Comparison of ENCODE assay signal across 8 cellular contexts in the genomic region with DNA sequence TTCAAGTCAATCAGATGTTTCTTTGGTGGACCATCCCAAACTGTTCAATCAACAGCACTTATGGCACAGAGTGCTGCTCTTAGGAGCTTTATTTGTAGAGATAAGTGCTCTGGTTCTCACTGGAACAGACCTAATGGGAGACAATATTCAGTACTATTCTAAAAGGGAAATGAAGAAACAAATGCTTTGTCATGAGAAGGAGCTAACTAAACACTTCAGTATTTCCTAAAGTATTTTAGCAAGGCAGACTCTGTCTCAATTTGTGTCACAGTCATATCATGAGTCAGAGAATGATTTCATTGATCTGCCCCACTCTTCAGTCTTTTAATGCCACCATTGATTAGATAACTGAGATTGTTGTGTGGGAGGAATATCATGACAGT.
DNase-seq lines count a peak whose midpoint lies in the region; ATAC-seq lines count a peak whose summit lies in the region.

No MANE protein-coding gene starts in this region.

- H3K4me1 Mint-ChIP-seq in activated CD4-positive, alpha-beta memory T cell treated with anti-CD3 and anti-CD28 coated beads for 36 hours (ENCODE audit: low read depth) = peaks cover 35% of the 10 kb centered on the region
- peaks cover 33% of the 10 kb centered on the region for H3K4me1 Mint-ChIP-seq in stimulated activated memory B cell treated with anti-CD40 and anti-IgM and Interleukin-4, amounts not matched to agents 10 μg/mL and 1 μg/mL and 100 μg/mL, for 72 hours

- no peaks in the 10 kb centered on the region for H3K9me3 Mint-ChIP-seq in activated CD4-positive, alpha-beta memory T cell treated with anti-CD3 and anti-CD28 coated beads for 36 hours
- no peaks in the 10 kb centered on the region for H3K9me3 Mint-ChIP-seq in stimulated activated memory B cell treated with anti-CD40 and anti-IgM and Interleukin-4, amounts not matched to agents 10 μg/mL and 1 μg/mL and 100 μg/mL, for 72 hours

- peak overlapping the region; percentile 39 for H3K4me3 Mint-ChIP-seq in activated CD4-positive, alpha-beta memory T cell treated with anti-CD3 and anti-CD28 coated beads for 36 hours
- H3K4me3 Mint-ChIP-seq in stimulated activated memory B cell treated with anti-CD40 and anti-IgM and Interleukin-4, amounts not matched to agents 10 μg/mL and 1 μg/mL and 100 μg/mL, for 72 hours = no peak overlapping the region

- in situ Hi-C loops in KBM-7 (cut with MboI; ENCODE audit: low pct_unique_long_range_greater_than_20kb, low sequenced_read_pairs) = no loop called here

- POLR2A ChIA-PET in activated CD4-positive, alpha-beta memory T cell treated with anti-CD3 and anti-CD28 coated beads for 36 hours (lab: Charles Lee) = interaction anchor here (1.3 kb wide), 1 partner anchor 1172 kb away, joined by 3 read pairs; no protein-coding TSS in a partner anchor

- peak overlapping the region; percentile 84 for H3K27ac Mint-ChIP-seq in activated CD4-positive, alpha-beta memory T cell treated with anti-CD3 and anti-CD28 coated beads for 36 hours
- H3K27ac Mint-ChIP-seq in stimulated activated memory B cell treated with anti-CD40 and anti-IgM and Interleukin-4, amounts not matched to agents 10 μg/mL and 1 μg/mL and 100 μg/mL, for 72 hours = peak overlapping the region; percentile 54

- DNase-seq in A172 (ENCODE audit: low spot score) (peak; percentile 18), KBM-7 (no peak), nucleus accumbens (lab: John Stamatoyannopoulos, UW) (no peak), posterior vena cava (ENCODE audit: low spot score) (no peak)
- no peak for DNase-seq in activated CD4-positive, alpha-beta memory T cell treated with anti-CD3 and anti-CD28 coated beads for 36 hours

- peaks cover 2% of the 10 kb centered on the region for H3K27me3 Mint-ChIP-seq in activated CD4-positive, alpha-beta memory T cell treated with anti-CD3 and anti-CD28 coated beads for 36 hours
- H3K27me3 Mint-ChIP-seq in stimulated activated memory B cell treated with anti-CD40 and anti-IgM and Interleukin-4, amounts not matched to agents 10 μg/mL and 1 μg/mL and 100 μg/mL, for 72 hours = no peaks in the 10 kb centered on the region

- CTCF ChIA-PET in activated CD4-positive, alpha-beta memory T cell treated with anti-CD3 and anti-CD28 coated beads for 36 hours (lab: Charles Lee) = interaction anchor here (0.8 to 1.0 kb wide), 2 partner anchors 15 to 56 kb away, joined by 3 read pairs; no protein-coding TSS in a partner anchor

- intact Hi-C loops in activated CD4-positive, alpha-beta memory T cell treated with anti-CD3 and anti-CD28 coated beads for 36 hours (cut with micrococcal nuclease) = loop anchor here (1.0 to 10.0 kb wide), 10 partner anchors 43 to 1209 kb away; a partner anchor contains a TSS
- intact Hi-C loops in posterior vena cava (cut with DNase I) = no loop called here

- ATAC-seq in GM18870 (IDR thresholded peaks at IDR 0.05; ENCODE audit: unreplicated experiment) (peak; percentile 30), HG03066 (IDR thresholded peaks at IDR 0.05; ENCODE audit: low read depth, unreplicated experiment) (peak; percentile 38)
- peak; percentile 27 for ATAC-seq in stimulated activated memory B cell treated with anti-CD40 and anti-IgM and Interleukin-4, amounts not matched to agents 10 μg/mL and 1 μg/mL and 100 μg/mL, for 72 hours

- no peaks in the 10 kb centered on the region for H3K36me3 Mint-ChIP-seq in activated CD4-positive, alpha-beta memory T cell treated with anti-CD3 and anti-CD28 coated beads for 36 hours
- H3K36me3 Mint-ChIP-seq in stimulated activated memory B cell treated with anti-CD40 and anti-IgM and Interleukin-4, amounts not matched to agents 10 μg/mL and 1 μg/mL and 100 μg/mL, for 72 hours = no peaks in the 10 kb centered on the region
